ENCODE assay signal across 30 cellular contexts in the genomic region with DNA sequence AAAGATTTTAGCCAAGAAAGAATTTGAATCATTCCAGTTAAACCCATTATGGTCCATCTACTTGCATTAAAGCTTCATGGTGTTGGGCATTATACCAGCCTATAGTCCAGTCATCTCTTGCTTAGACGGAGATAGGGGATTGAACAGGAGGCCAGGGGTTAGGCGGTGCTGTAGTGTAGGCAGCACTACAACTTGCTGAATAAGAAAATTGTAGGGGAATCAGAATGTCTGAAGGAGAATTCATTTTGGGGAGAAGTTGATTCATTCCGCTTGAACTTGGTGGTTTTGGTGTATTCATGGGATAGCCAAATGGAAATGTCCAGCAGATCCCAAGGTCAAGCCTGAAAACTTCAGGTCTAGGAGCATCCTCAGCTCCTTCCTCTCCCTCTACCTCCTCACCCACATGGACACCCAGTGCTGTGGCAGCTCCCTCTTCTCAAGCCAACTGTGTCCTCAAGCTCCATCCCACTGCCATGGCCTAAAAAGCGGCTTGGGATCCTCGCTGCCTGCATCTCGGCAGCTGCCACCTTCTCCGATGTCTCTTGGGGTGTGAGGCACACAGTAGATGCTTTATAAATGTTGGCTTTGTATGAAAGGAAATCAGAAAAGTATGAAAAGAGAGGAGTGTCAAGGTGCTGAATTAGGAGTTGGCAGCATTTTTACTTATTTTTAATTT.
"Had no signal": no experiment of that assay in that cellular context is flagged by ENCODE, and none has a peak within 500 bp of the region (broad histone marks: within the 10 kb centered on the region; RNA-seq: fewer than 3 reads in every experiment).

No MANE protein-coding gene starts in this region.

- DNase-seq: activated CD4-positive, alpha-beta memory T cell treated with anti-CD3 and anti-CD28 coated beads for 36 hours; activated CD4-positive, alpha-beta T cell treated with anti-CD3 and anti-CD28 coated beads for 1 hour; activated CD4-positive, alpha-beta T cell treated with anti-CD3 and anti-CD28 coated beads for 48 hours; activated CD8-positive, alpha-beta memory T cell treated with anti-CD3 and anti-CD28 coated beads, Interleukin-2, amount 10 ng/mL, durations not matched to agents 7 days and 5 days; activated CD8-positive, alpha-beta memory T cell treated with anti-CD3 and anti-CD28 coated beads, Interleukin-2, amount 50 U/mL, for 48 hours; activated CD8-positive, alpha-beta T cell treated with anti-CD3 and anti-CD28 coated beads, Interleukin-2, amount 10 ng/mL, durations not matched to agents 7 days and 5 days; activated gamma-delta T cell; activated naive CD4-positive, alpha-beta T cell; activated naive CD8-positive, alpha-beta T cell treated with anti-CD3 and anti-CD28 coated beads for 36 hours; activated naive CD8-positive, alpha-beta T cell treated with anti-CD3 and anti-CD28 coated beads, Interleukin-2, amount 50 U/mL, for 24 hours; activated T-cell treated with anti-CD3 and anti-CD28 coated beads for 4 hours; activated T-cell treated with anti-CD3 and anti-CD28 coated beads, Interleukin-2, amount 50 U/mL, for 24 hours; activated T-cell treated with anti-CD3 and anti-CD28 coated beads, Interleukin-2, amount 50 U/mL, for 72 hours; adrenal gland; amygdala; aorta; body of pancreas; caudate nucleus; colonic mucosa; dorsolateral prefrontal cortex; effector memory CD4-positive, alpha-beta T cell; erythroblast; foreskin keratinocyte; gastrocnemius medialis; glutamatergic neuron; heart left ventricle; T-helper 2 cell had no signal

- H3K4me1 ChIP-seq: adrenal gland, body of pancreas, colonic mucosa, foreskin keratinocyte, gastrocnemius medialis had no signal

- H3K27ac ChIP-seq: adrenal gland, body of pancreas, colonic mucosa, dorsolateral prefrontal cortex, esophagus muscularis mucosa, foreskin keratinocyte, gastrocnemius medialis, heart left ventricle had no signal

- H3K27me3 ChIP-seq: body of pancreas had no signal

- H3K36me3 ChIP-seq: adrenal gland, colonic mucosa, esophagus muscularis mucosa, gastrocnemius medialis, heart left ventricle had no signal

- H3K9me3 ChIP-seq: adrenal gland, body of pancreas, colonic mucosa, gastrocnemius medialis had no signal

- ATAC-seq: activated CD8-positive, alpha-beta memory T cell treated with anti-CD3 and anti-CD28 coated beads, Interleukin-2, amount 10 ng/mL, durations not matched to agents 7 days and 5 days; activated CD8-positive, alpha-beta T cell treated with anti-CD3 and anti-CD28 coated beads, Interleukin-2, amount 10 ng/mL, durations not matched to agents 7 days and 5 days; activated naive CD8-positive, alpha-beta T cell treated with anti-CD3 and anti-CD28 coated beads, Interleukin-2, amount 50 U/mL, for 24 hours; activated T-cell treated with anti-CD3 and anti-CD28 coated beads, Interleukin-2, amount 50 U/mL, for 72 hours; body of pancreas; foreskin keratinocyte; gastrocnemius medialis; heart left ventricle had no signal

- H3K27ac Mint-ChIP-seq: activated CD4-positive, alpha-beta memory T cell treated with anti-CD3 and anti-CD28 coated beads for 36 hours; activated CD8-positive, alpha-beta memory T cell treated with anti-CD3 and anti-CD28 coated beads, Interleukin-2, amount 10 ng/mL, durations not matched to agents 7 days and 5 days; activated CD8-positive, alpha-beta T cell treated with anti-CD3 and anti-CD28 coated beads, Interleukin-2, amount 10 ng/mL, durations not matched to agents 7 days and 5 days; activated naive CD4-positive, alpha-beta T cell treated with anti-CD3 and anti-CD28 coated beads, Interleukin-2, amount 50 U/mL, for 24 hours; activated naive CD8-positive, alpha-beta T cell treated with anti-CD3 and anti-CD28 coated beads for 36 hours; activated naive CD8-positive, alpha-beta T cell treated with anti-CD3 and anti-CD28 coated beads, Interleukin-2, amount 50 U/mL, for 24 hours; activated T-cell treated with anti-CD3 and anti-CD28 coated beads, Interleukin-2, amount 50 U/mL, for 24 hours; activated T-cell treated with anti-CD3 and anti-CD28 coated beads, Interleukin-2, amount 50 U/mL, for 72 hours; dendritic cell treated with granulocyte-macrophage colony-stimulating factor and Interleukin-4, amounts not matched to agents 40 ng/mL and 50 ng/mL, for 4 days had no signal

- H3K4me1 Mint-ChIP-seq: activated CD8-positive, alpha-beta memory T cell treated with anti-CD3 and anti-CD28 coated beads, Interleukin-2, amount 10 ng/mL, durations not matched to agents 7 days and 5 days; activated naive CD4-positive, alpha-beta T cell treated with anti-CD3 and anti-CD28 coated beads, Interleukin-2, amount 50 U/mL, for 24 hours; activated naive CD8-positive, alpha-beta T cell treated with anti-CD3 and anti-CD28 coated beads for 36 hours; activated naive CD8-positive, alpha-beta T cell treated with anti-CD3 and anti-CD28 coated beads, Interleukin-2, amount 50 U/mL, for 24 hours had no signal

- H3K4me3 ChIP-seq: adrenal gland, body of pancreas, colonic mucosa, dorsolateral prefrontal cortex, esophagus muscularis mucosa, gastrocnemius medialis, heart left ventricle had no signal

- H3K9me3 Mint-ChIP-seq: activated T-cell treated with anti-CD3 and anti-CD28 coated beads, Interleukin-2, amount 50 U/mL, for 24 hours; dendritic cell treated with granulocyte-macrophage colony-stimulating factor and Interleukin-4, amounts not matched to agents 40 ng/mL and 50 ng/mL, for 4 days had no signal

- H3K4me3 Mint-ChIP-seq: activated CD4-positive, alpha-beta memory T cell treated with anti-CD3 and anti-CD28 coated beads for 36 hours; activated CD8-positive, alpha-beta memory T cell treated with anti-CD3 and anti-CD28 coated beads, Interleukin-2, amount 10 ng/mL, durations not matched to agents 7 days and 5 days; activated CD8-positive, alpha-beta T cell treated with anti-CD3 and anti-CD28 coated beads, Interleukin-2, amount 10 ng/mL, durations not matched to agents 7 days and 5 days; activated naive CD4-positive, alpha-beta T cell treated with anti-CD3 and anti-CD28 coated beads, Interleukin-2, amount 50 U/mL, for 24 hours; activated naive CD8-positive, alpha-beta T cell treated with anti-CD3 and anti-CD28 coated beads for 36 hours; activated naive CD8-positive, alpha-beta T cell treated with anti-CD3 and anti-CD28 coated beads, Interleukin-2, amount 50 U/mL, for 24 hours; activated T-cell treated with anti-CD3 and anti-CD28 coated beads, Interleukin-2, amount 50 U/mL, for 24 hours; activated T-cell treated with anti-CD3 and anti-CD28 coated beads, Interleukin-2, amount 50 U/mL, for 72 hours; dendritic cell treated with granulocyte-macrophage colony-stimulating factor and Interleukin-4, amounts not matched to agents 40 ng/mL and 50 ng/mL, for 4 days had no signal

- H3K36me3 Mint-ChIP-seq: activated CD4-positive, alpha-beta memory T cell treated with anti-CD3 and anti-CD28 coated beads for 36 hours; activated CD8-positive, alpha-beta memory T cell treated with anti-CD3 and anti-CD28 coated beads, Interleukin-2, amount 10 ng/mL, durations not matched to agents 7 days and 5 days; activated naive CD4-positive, alpha-beta T cell treated with anti-CD3 and anti-CD28 coated beads, Interleukin-2, amount 50 U/mL, for 24 hours; activated naive CD8-positive, alpha-beta T cell treated with anti-CD3 and anti-CD28 coated beads for 36 hours had no signal
